In the genomic region with DNA sequence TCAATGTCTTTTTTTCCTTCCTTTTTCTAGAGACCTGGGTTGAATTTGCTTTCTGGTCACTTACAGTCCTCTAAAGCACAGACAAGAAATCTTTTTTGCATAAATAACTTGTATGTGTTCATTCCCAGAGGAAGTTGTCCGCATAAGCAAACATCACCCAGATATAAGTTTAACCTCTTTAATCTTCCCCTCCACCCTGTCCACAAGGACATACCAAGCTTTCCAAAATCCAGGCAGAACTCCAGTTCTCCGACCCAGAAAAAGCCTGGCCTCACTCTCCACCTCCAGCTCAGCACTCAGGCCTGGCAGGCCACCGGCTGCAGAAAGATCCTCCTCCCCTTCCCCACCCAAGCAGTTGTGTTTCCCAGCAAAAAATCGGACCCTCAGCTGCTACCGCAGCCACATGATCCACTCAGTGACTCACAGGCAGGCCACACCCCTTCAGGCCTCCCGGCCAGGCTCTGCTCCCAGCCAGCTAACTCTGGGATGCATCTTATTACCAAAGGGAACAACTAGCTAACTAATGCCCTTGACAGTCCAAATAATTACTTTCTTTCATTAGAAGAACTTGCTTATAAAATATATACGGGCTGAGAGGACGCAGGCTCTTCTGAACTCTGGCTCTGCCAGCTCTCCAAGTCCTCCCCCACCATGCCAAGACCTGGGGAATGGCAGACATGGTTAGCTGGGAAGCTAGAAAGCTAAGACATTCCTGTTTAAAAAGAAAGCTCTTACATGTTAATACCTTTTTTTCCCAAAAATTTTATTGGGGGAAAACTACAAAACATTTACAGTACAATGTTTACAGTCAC, we compare ENCODE assay signal across 8 cellular contexts. TPM values are rescaled to one million over a fixed set of nuclear protein-coding genes. Genes with fewer than 3 reads are reported as not detected.
A peak's percentile ranks its signal among the peaks of the same experiment; 100 is the strongest.
DNase-seq lines count a peak whose midpoint lies in the region; ATAC-seq, FAIRE-seq and TF ChIP-seq lines count a peak whose summit lies in the region.

No MANE protein-coding gene starts in this region.

- peak overlapping the region; percentile 92 for H3K4me3 Mint-ChIP-seq in activated B cell treated with CpG ODN at 0.5 μM for 24 hours

- H3K27ac ChIP-seq in layer of hippocampus (ENCODE audit: low read depth, low read length) = peak overlapping the region; percentile 97

- no peak for TF ChIP-seq CTCF in activated B cell treated with CpG ODN at 0.5 μM for 24 hours (IDR thresholded peaks at IDR 0.05)

- TF ChIP-seq POLR2A in GM12891 (IDR thresholded peaks at IDR 0.05; ENCODE audit: low read depth, low read length) = peak; percentile 73

- no peaks in the 10 kb centered on the region for H3K27me3 ChIP-seq in layer of hippocampus (ENCODE audit: control insufficient read depth, insufficient read depth, low read length)

- POLR2A ChIA-PET in activated B cell treated with CpG ODN at 0.5 μM for 24 hours (lab: Charles Lee) = interaction anchor here (0.6 to 13.9 kb wide), 10 partner anchors 10 to 412 kb away, joined by 3 to 561 read pairs (median 4); no protein-coding TSS in a partner anchor

- H3K9me3 Mint-ChIP-seq in activated B cell treated with CpG ODN at 0.5 μM for 24 hours = no peaks in the 10 kb centered on the region

- H3K4me1 Mint-ChIP-seq in activated B cell treated with CpG ODN at 0.5 μM for 24 hours = peaks cover 66% of the 10 kb centered on the region

- H3K27me3 Mint-ChIP-seq in activated B cell treated with CpG ODN at 0.5 μM for 24 hours = peaks cover 2% of the 10 kb centered on the region

- no peak for DNase-seq in GM12891 (ENCODE audit: insufficient read length, low spot score)
- DNase-seq in NCI-H2196 treated with DMSO at 0.1 percent for 48 hours (lab: John Stamatoyannopoulos, UW; ENCODE audit: unreplicated experiment) = peak; percentile 51
- DNase-seq in activated B cell treated with CpG ODN at 0.5 μM for 24 hours = peak; percentile 31
- peak; percentile 92 for DNase-seq in dedifferentiated amniotic fluid mesenchymal stem cell (ENCODE audit: extremely low spot score)
- peak; percentile 50 to 61 (median 56) for DNase-seq in stimulated activated CD4-positive, alpha-beta T cell treated with anti-CD3 and anti-CD28 coated beads, Interleukin-12 subunit alpha, Interleukin-12 subunit beta, amount 100 ng/mL, for 48 hours (ENCODE audit: low read depth in 2 of 3, low spot score in 1 of 3)

- CTCF ChIA-PET in activated B cell treated with CpG ODN at 0.5 μM for 24 hours (lab: Charles Lee) = interaction anchor here (0.7 to 12.6 kb wide), 6 partner anchors 26 to 275 kb away, joined by 3 to 336 read pairs (median 4); no protein-coding TSS in a partner anchor

- ATAC-seq in activated B cell treated with CpG ODN at 0.5 μM for 24 hours (ENCODE audit: low read depth) (no peak), GM18867 (IDR thresholded peaks at IDR 0.05; ENCODE audit: unreplicated experiment) (no peak), GM18520 (IDR thresholded peaks at IDR 0.05; ENCODE audit: unreplicated experiment) (no peak)

- intact Hi-C loops in activated B cell treated with CpG ODN at 0.5 μM for 24 hours (cut with micrococcal nuclease) = loop anchor here (2.0 kb wide), 1 partner anchor 947 kb away; a partner anchor contains a TSS

- H3K27ac Mint-ChIP-seq in activated B cell treated with CpG ODN at 0.5 μM for 24 hours = peak overlapping the region; percentile 99

- peak; percentile 66 for FAIRE-seq in GM12891 (lab: Jason Lieb, UNC)

- H3K36me3 Mint-ChIP-seq in activated B cell treated with CpG ODN at 0.5 μM for 24 hours (ENCODE audit: low read depth) = peaks cover 32% of the 10 kb centered on the region

TF ChIP-seq in GM12891, 5 proteins besides CTCF, POLR2A, EP300 and RAD21:
- no peak for TF ChIP-seq PAX5 (IDR thresholded peaks at IDR 0.05; ENCODE audit: insufficient read depth, low read length, severe bottlenecking)
- no peak for TF ChIP-seq TAF1 (IDR thresholded peaks at IDR 0.05; ENCODE audit: low read depth, low read length)
- peak; percentile 86 for TF ChIP-seq POLR2AphosphoS5 (IDR thresholded peaks at IDR 0.05; ENCODE audit: low read depth, low read length)
- peak; percentile 56; the same call in 1 of the 2 replicates for TF ChIP-seq POU2F2 (IDR thresholded peaks at IDR 0.05; ENCODE audit: low read depth, low read length)

RNA-seq across cellular contexts. Expression of a gene that starts 4.5 kb away (rescaled TPM):
- 16.6 TPM for polyA plus RNA-seq in GM12891 (2012; ENCODE audit: low read depth, missing spikeins)
- 56.7 and 62.1 TPM in 2 replicates for total RNA-seq in activated B cell treated with CpG ODN at 0.5 μM for 24 hours
